1 cellular context compared by ENCODE assay signal in the genomic region with DNA sequence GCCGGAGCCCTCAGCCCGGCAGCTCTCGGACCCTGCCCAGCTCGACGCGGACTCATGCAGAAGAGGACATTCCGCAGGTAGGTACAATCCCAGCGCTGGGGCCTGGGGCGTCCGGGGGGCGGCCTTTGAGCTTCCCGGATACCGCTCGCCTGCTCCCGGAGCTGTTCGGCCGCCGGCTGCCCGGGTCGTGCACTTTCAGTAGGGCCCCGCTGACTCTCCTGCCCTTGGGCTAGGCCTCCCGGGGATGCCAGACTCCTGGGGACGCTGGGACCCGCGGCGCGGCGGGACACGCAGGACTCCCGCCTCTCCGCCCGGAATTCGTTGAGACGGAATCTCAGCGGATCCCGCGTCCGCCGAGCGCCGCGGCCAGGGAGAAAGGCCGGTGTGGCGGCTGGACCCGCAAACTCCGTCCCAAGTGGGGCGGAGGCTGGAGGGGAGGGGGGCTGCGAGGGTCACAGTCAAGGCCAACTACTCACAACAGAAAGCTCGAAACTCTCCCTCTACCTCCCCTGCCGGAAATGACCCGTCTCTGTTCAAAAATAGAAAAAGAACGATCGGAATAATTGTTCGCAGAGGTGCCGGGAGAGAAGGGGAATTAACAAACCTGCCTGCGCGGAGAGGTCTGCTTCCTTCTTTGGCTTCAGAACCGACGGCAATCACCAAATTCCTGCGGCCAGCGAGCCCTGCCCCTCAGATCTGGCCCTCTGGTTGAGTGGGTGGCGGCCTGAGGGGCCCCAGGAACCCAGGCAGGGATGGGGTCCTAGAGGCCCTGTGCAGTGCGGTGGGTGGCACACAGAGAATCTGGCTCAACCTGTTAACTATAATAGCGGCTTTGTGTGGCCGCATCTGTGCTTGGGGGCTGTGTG.
TF ChIP-seq lines count a peak whose summit lies in the region.

No MANE protein-coding gene starts in this region.

TF ChIP-seq in H1, 55 proteins besides CTCF, POLR2A, EP300 and RAD21:
- TF ChIP-seq CREB1 (IDR thresholded peaks at IDR 0.05): no peak
- TF ChIP-seq EZH2 (IDR thresholded peaks at IDR 0.05; ENCODE audit: low read depth, low read length, severe bottlenecking): peak; percentile 93
- TF ChIP-seq SUZ12 (IDR thresholded peaks at IDR 0.05; ENCODE audit: low read length): peak; percentile 84
- TF ChIP-seq KDM4A (IDR thresholded peaks at IDR 0.05; ENCODE audit: low read depth, low read length, severe bottlenecking): peak; percentile 13
- TF ChIP-seq CBX8 (IDR thresholded peaks at IDR 0.05; ENCODE audit: borderline replicate concordance, low read depth, low read length): peak; percentile 100
- peak; percentile 100 for TF ChIP-seq RNF2 (IDR thresholded peaks at IDR 0.05; ENCODE audit: borderline replicate concordance, low read depth, low read length, missing control alignments, poor library complexity, severe bottlenecking)
TF ChIP-seq in H1: peak in this region for 5.
